8 cellular contexts compared by ENCODE assay signal in genomic region chr20:63056236-63057132, GRCh38. TPM values are rescaled to one million over a fixed set of nuclear protein-coding genes. Genes with fewer than 3 reads are reported as not detected.
A peak's percentile ranks its signal among the peaks of the same experiment; 100 is the strongest.
DNase-seq lines count a peak whose midpoint lies in the region; ATAC-seq and TF ChIP-seq lines count a peak whose summit lies in the region.

No MANE protein-coding gene starts in this region.

- TF ChIP-seq CTCF in prostate gland (IDR thresholded peaks at IDR 0.05): peak; percentile 65 to 83 (median 76)

- H3K4me1 ChIP-seq in prostate gland (replicated peaks): peaks cover 2% of the 10 kb centered on the region

- H3K4me1 Mint-ChIP-seq in T-helper 2 cell treated with Interferon-gamma antibody and Interleukin-4, amounts not matched to agents 5 μg/mL and 100 μg/mL, for 36 hours (ENCODE audit: low read depth): no peaks in the 10 kb centered on the region

- no peaks in the 10 kb centered on the region for H3K36me3 Mint-ChIP-seq in T-helper 2 cell treated with Interferon-gamma antibody and Interleukin-4, amounts not matched to agents 5 μg/mL and 100 μg/mL, for 36 hours (ENCODE audit: low read depth)

- no peak overlapping the region for H3K27ac ChIP-seq in prostate gland

- H3K36me3 ChIP-seq in prostate gland: no peaks in the 10 kb centered on the region

- intact Hi-C loops in head of caudate nucleus (cut with DNase I) (loop anchor here (5.0 kb wide), 1 partner anchor 176 kb away; no protein-coding TSS in a partner anchor), prostate gland (cut with DNase I) (loop anchor here (5.0 kb wide), 2 partner anchors 121 to 171 kb away; no protein-coding TSS in a partner anchor)

- no peak overlapping the region for H3K27ac Mint-ChIP-seq in T-helper 2 cell treated with Interferon-gamma antibody and Interleukin-4, amounts not matched to agents 5 μg/mL and 100 μg/mL, for 36 hours

- H3K4me3 ChIP-seq in prostate gland: no peak overlapping the region

- 10% methylated on average over 39 of the region's 39 CpGs for WGBS in prostate gland

- TF ChIP-seq POLR2A in prostate gland (IDR thresholded peaks at IDR 0.05): no peak

- H3K4me3 Mint-ChIP-seq in T-helper 2 cell treated with Interferon-gamma antibody and Interleukin-4, amounts not matched to agents 5 μg/mL and 100 μg/mL, for 36 hours: no peak overlapping the region

- peaks cover 7% of the 10 kb centered on the region for H3K27me3 ChIP-seq in prostate gland (replicated peaks; ENCODE audit: insufficient read depth)

- no peaks in the 10 kb centered on the region for H3K9me3 ChIP-seq in prostate gland

- peaks cover 5% of the 10 kb centered on the region for H3K9me3 Mint-ChIP-seq in T-helper 2 cell treated with Interferon-gamma antibody and Interleukin-4, amounts not matched to agents 5 μg/mL and 100 μg/mL, for 36 hours

- peaks cover 2% of the 10 kb centered on the region for H3K27me3 Mint-ChIP-seq in T-helper 2 cell treated with Interferon-gamma antibody and Interleukin-4, amounts not matched to agents 5 μg/mL and 100 μg/mL, for 36 hours (ENCODE audit: low read depth)

- ATAC-seq in HG03280 (IDR thresholded peaks at IDR 0.05; ENCODE audit: unreplicated experiment) (no peak), HG02981 (IDR thresholded peaks at IDR 0.05; ENCODE audit: unreplicated experiment) (no peak)

- DNase-seq in T-helper 2 cell (peak; percentile 10 to 35 (median 21)), NOMO-1 treated with dmso at 0.1 percent for 144 hours (lab: John Stamatoyannopoulos, UW; ENCODE audit: unreplicated experiment) (peak; percentile 8), head of caudate nucleus (peak in 31 of 42 donors; percentile 9 to 77 (median 44)), prostate gland (ENCODE audit: low spot score) (no peak)
- DNase-seq in T-helper 2 cell treated with Interferon-gamma antibody and Interleukin-4, amounts not matched to agents 5 μg/mL and 100 μg/mL, for 36 hours (ENCODE audit: low spot score): no peak
- peak; percentile 81 for DNase-seq in activated effector memory CD4-positive, alpha-beta T cell treated with anti-CD3 and anti-CD28 coated beads, Interleukin-2, amount 50 U/mL, for 16 hours

RNA-seq across cellular contexts. Expression of gene BHLHE23, which starts 49.7 kb away (rescaled TPM):
- 1 to 10 TPM in 1 of 2 donors, not detected in 1; 4.0 TPM for total RNA-seq in prostate gland

Comparison
In these comparisons a context has a peak if more than half of its experiments do, and no peak if none do; other contexts are left out.
1. DNase-seq: peak in T-helper 2 cell (5 of 5), NOMO-1 treated with dmso at 0.1 percent for 144 hours (single experiment), activated effector memory CD4-positive, alpha-beta T cell treated with anti-CD3 and anti-CD28 coated beads, Interleukin-2, amount 50 U/mL, for 16 hours (single experiment) and head of caudate nucleus (31 of 42); none in T-helper 2 cell treated with Interferon-gamma antibody and Interleukin-4, amounts not matched to agents 5 μg/mL and 100 μg/mL, for 36 hours (single experiment) and prostate gland (single experiment).